In genomic region chr15:70474367-70474681, GRCh38 we compare ENCODE assay signal across 8 cellular contexts.
DNase-seq lines count a peak whose midpoint lies in the region; ATAC-seq and TF ChIP-seq lines count a peak whose summit lies in the region.
"Had no signal": no experiment of that assay in that cellular context is flagged by ENCODE, and none has a peak within 500 bp of the region (broad histone marks: within the 10 kb centered on the region; RNA-seq: fewer than 3 reads in every experiment).

No MANE protein-coding gene starts in this region.

- BruUV-seq in HCT116 (replicated peaks; lab: Mats Ljungman, UMichigan): no TSS peak

- no peak for TF ChIP-seq POLR2A in HCT116 (IDR thresholded peaks at IDR 0.05; ENCODE audit: borderline replicate concordance, extremely low read depth, insufficient read depth, insufficient read length)

- RAD21 ChIA-PET in HCT116 (lab: Charles Lee; ENCODE audit: low non-redundant PET in 1 of 2, low total read pairs in 2 of 2, uncharacterized antibody in 2 of 2, unreplicated experiment in 2 of 2): no interaction called here

- peak overlapping the region; percentile 19 to 48 for H3K4me3 ChIP-seq in HCT116 (replicated peaks in 1 of 2; ENCODE audit: low read depth in 1 of 2, low read length in 2 of 2)

- H3K9me2 ChIP-seq in HCT116 (ENCODE audit: insufficient read depth): no peaks in the 10 kb centered on the region

- no peaks in the 10 kb centered on the region for H3K36me3 ChIP-seq in HCT116 (ENCODE audit: control insufficient read depth in 1 of 2, insufficient read depth in 2 of 2, low read length in 2 of 2)

- ATAC-seq in HCT116 (peak; percentile 21), left ventricle myocardium superior (peak; percentile 24), GM19467 (IDR thresholded peaks at IDR 0.05; ENCODE audit: unreplicated experiment) (no peak)
- ATAC-seq in stimulated activated naive B cell treated with anti-CD40 and anti-IgM and Interleukin-4, amounts not matched to agents 10 μg/mL and 1 μg/mL and 100 μg/mL, for 72 hours (replicated peaks): no peak
- ATAC-seq in activated T-helper 17 cell treated with anti-CD3 and anti-CD28 coated beads, Interleukin-2, amount 50 U/mL, for 72 hours (replicated peaks): no peak

- no peaks in the 10 kb centered on the region for H4K20me1 ChIP-seq in HCT116 (ENCODE audit: insufficient read depth)

- H3K27ac ChIP-seq in HCT116 (ENCODE audit: low read depth, low read length) (peak overlapping the region; percentile 88), VCaP (peak overlapping the region; percentile 68)

- peaks cover 20 to 45% of the 10 kb centered on the region in 2 donors for H3K27me3 Mint-ChIP-seq in stimulated activated naive B cell treated with anti-CD40 and anti-IgM and Interleukin-4, amounts not matched to agents 10 μg/mL and 1 μg/mL and 100 μg/mL, for 72 hours
- H3K27me3 Mint-ChIP-seq in activated T-helper 17 cell treated with anti-CD3 and anti-CD28 coated beads, Interleukin-2, amount 50 U/mL, for 72 hours: peaks cover 25% of the 10 kb centered on the region

- TF ChIP-seq CTCF in HCT116 (IDR thresholded peaks at IDR 0.05 in 2 of 3, conservative IDR thresholded peaks at IDR 0.05 in 1 of 3; ENCODE audit: borderline replicate concordance in 1 of 3, insufficient read depth in 1 of 3, low read depth in 2 of 3, low read length in 2 of 3) (no peak), VCaP (conservative IDR thresholded peaks at IDR 0.05) (no peak)

- H3K9me3 ChIP-seq in HCT116 (ENCODE audit: control insufficient read depth in 1 of 2, insufficient read depth in 1 of 2, low read depth in 1 of 2, low read length in 2 of 2): no peaks in the 10 kb centered on the region

- H3K4me1 ChIP-seq in HCT116 (ENCODE audit: control insufficient read depth in 1 of 2, insufficient read depth in 2 of 2, low read length in 2 of 2): peaks cover 26 to 38% of the 10 kb centered on the region in 2 experiments

- DNase-seq in HCT116 (ENCODE audit: low read depth, low spot score) (no peak), left ventricle myocardium superior (no peak), HuH-7.5 (ENCODE audit: low spot score) (no peak)
- no peak for DNase-seq in stimulated activated naive B cell treated with anti-CD40 and anti-IgM and Interleukin-4, amounts not matched to agents 10 μg/mL and 1 μg/mL and 100 μg/mL, for 72 hours
- DNase-seq: SW 1271 had no signal

- CTCF ChIA-PET in HCT116 (lab: Charles Lee): interaction anchor here (1.0 to 2.0 kb wide), 3 partner anchors 8 to 998 kb away, joined by 3 to 19 read pairs (median 4); no protein-coding TSS in a partner anchor

- H3K4me2 ChIP-seq in HCT116 (ENCODE audit: low read length): peak overlapping the region; percentile 82

- POLR2A ChIA-PET in HCT116 (lab: Charles Lee): interaction anchor here (0.6 to 1.2 kb wide), 3 partner anchors 12 to 882 kb away, joined by 3 to 4 read pairs (median 3); no protein-coding TSS in a partner anchor

- peaks cover 3% of the 10 kb centered on the region; the same call in 1 of the 2 replicates for H3K27me3 ChIP-seq in HCT116 (ENCODE audit: insufficient read depth, low read length)

- peaks cover 8% of the 10 kb centered on the region in 2 donors for H3K9me3 Mint-ChIP-seq in stimulated activated naive B cell treated with anti-CD40 and anti-IgM and Interleukin-4, amounts not matched to agents 10 μg/mL and 1 μg/mL and 100 μg/mL, for 72 hours
- no peaks in the 10 kb centered on the region for H3K9me3 Mint-ChIP-seq in activated T-helper 17 cell treated with anti-CD3 and anti-CD28 coated beads, Interleukin-2, amount 50 U/mL, for 72 hours

- H3K36me3 Mint-ChIP-seq in stimulated activated naive B cell treated with anti-CD40 and anti-IgM and Interleukin-4, amounts not matched to agents 10 μg/mL and 1 μg/mL and 100 μg/mL, for 72 hours: peaks cover 2 to 13% of the 10 kb centered on the region in 2 donors
- peaks cover 6% of the 10 kb centered on the region for H3K36me3 Mint-ChIP-seq in activated T-helper 17 cell treated with anti-CD3 and anti-CD28 coated beads, Interleukin-2, amount 50 U/mL, for 72 hours (ENCODE audit: low read depth)

- peak overlapping the region; percentile 33 to 54 for H3K4me3 Mint-ChIP-seq in stimulated activated naive B cell treated with anti-CD40 and anti-IgM and Interleukin-4, amounts not matched to agents 10 μg/mL and 1 μg/mL and 100 μg/mL, for 72 hours
- H3K4me3 Mint-ChIP-seq in activated T-helper 17 cell treated with anti-CD3 and anti-CD28 coated beads, Interleukin-2, amount 50 U/mL, for 72 hours: no peak overlapping the region

- H3K4me1 Mint-ChIP-seq in stimulated activated naive B cell treated with anti-CD40 and anti-IgM and Interleukin-4, amounts not matched to agents 10 μg/mL and 1 μg/mL and 100 μg/mL, for 72 hours: peaks cover 24 to 53% of the 10 kb centered on the region in 2 donors
- H3K4me1 Mint-ChIP-seq in activated T-helper 17 cell treated with anti-CD3 and anti-CD28 coated beads, Interleukin-2, amount 50 U/mL, for 72 hours: peaks cover 8% of the 10 kb centered on the region

- H3K9ac ChIP-seq in HCT116 (ENCODE audit: low read length): peak overlapping the region; percentile 45

- no peak for TF ChIP-seq RAD21 in HCT116 (IDR thresholded peaks at IDR 0.05; ENCODE audit: low read depth)

- H2AFZ ChIP-seq in HCT116 (ENCODE audit: low read depth, low read length, poor library complexity, severe bottlenecking): peak overlapping the region; percentile 88

- H3K79me2 ChIP-seq in HCT116 (ENCODE audit: insufficient read depth, low read length): no peaks in the 10 kb centered on the region

- intact Hi-C loops in HCT116 (cut with micrococcal nuclease) (no loop called here), left ventricle myocardium superior (cut with micrococcal nuclease) (no loop called here)

- H3K27ac Mint-ChIP-seq in stimulated activated naive B cell treated with anti-CD40 and anti-IgM and Interleukin-4, amounts not matched to agents 10 μg/mL and 1 μg/mL and 100 μg/mL, for 72 hours: peak overlapping the region; percentile 15
- H3K27ac Mint-ChIP-seq in activated T-helper 17 cell treated with anti-CD3 and anti-CD28 coated beads, Interleukin-2, amount 50 U/mL, for 72 hours: no peak overlapping the region

TF ChIP-seq in HCT116, 20 proteins besides CTCF, POLR2A, EP300 and RAD21:
- TF ChIP-seq SP1 (IDR thresholded peaks at IDR 0.05; ENCODE audit: low read depth) (no peak), ZBTB33 (IDR thresholded peaks at IDR 0.05; ENCODE audit: extremely low read depth, insufficient replicate concordance, low read length) (no peak)
TF ChIP-seq in HCT116: peak in this region for 0.

Comparison
In these comparisons a context has a peak if more than half of its experiments do, and no peak if none do; other contexts are left out.
1. ATAC-seq: peak in HCT116 (single experiment) and left ventricle myocardium superior (single experiment); none in stimulated activated naive B cell treated with anti-CD40 and anti-IgM and Interleukin-4, amounts not matched to agents 10 μg/mL and 1 μg/mL and 100 μg/mL, for 72 hours (0 of 2), activated T-helper 17 cell treated with anti-CD3 and anti-CD28 coated beads, Interleukin-2, amount 50 U/mL, for 72 hours (single experiment) and GM19467 (single experiment).